In the genomic region with DNA sequence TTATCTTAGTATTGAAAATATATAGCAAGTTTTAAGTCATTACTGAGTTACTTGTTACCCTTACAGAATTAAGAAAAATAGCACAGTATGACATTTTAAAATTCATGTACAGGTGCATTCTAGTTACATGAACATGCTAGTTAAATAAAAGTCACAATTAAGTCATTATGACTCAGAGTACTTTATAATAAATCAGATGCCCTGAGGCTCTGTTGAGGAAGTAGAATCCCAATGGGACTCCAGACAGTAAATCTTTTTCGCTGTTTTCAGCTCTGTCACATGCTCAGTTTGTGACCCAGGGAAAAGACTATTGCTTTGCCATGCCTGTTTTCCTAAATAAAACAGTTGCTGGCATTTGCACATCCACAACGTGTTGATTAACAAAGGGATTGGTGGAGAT, we compare ENCODE assay signal across 1 cellular context.
TF ChIP-seq lines count a peak whose summit lies in the region.

No MANE protein-coding gene starts in this region.

TF ChIP-seq in liver, 16 proteins besides CTCF, POLR2A, EP300 and RAD21 (continued from another document):
- TF ChIP-seq, protein P1, sequence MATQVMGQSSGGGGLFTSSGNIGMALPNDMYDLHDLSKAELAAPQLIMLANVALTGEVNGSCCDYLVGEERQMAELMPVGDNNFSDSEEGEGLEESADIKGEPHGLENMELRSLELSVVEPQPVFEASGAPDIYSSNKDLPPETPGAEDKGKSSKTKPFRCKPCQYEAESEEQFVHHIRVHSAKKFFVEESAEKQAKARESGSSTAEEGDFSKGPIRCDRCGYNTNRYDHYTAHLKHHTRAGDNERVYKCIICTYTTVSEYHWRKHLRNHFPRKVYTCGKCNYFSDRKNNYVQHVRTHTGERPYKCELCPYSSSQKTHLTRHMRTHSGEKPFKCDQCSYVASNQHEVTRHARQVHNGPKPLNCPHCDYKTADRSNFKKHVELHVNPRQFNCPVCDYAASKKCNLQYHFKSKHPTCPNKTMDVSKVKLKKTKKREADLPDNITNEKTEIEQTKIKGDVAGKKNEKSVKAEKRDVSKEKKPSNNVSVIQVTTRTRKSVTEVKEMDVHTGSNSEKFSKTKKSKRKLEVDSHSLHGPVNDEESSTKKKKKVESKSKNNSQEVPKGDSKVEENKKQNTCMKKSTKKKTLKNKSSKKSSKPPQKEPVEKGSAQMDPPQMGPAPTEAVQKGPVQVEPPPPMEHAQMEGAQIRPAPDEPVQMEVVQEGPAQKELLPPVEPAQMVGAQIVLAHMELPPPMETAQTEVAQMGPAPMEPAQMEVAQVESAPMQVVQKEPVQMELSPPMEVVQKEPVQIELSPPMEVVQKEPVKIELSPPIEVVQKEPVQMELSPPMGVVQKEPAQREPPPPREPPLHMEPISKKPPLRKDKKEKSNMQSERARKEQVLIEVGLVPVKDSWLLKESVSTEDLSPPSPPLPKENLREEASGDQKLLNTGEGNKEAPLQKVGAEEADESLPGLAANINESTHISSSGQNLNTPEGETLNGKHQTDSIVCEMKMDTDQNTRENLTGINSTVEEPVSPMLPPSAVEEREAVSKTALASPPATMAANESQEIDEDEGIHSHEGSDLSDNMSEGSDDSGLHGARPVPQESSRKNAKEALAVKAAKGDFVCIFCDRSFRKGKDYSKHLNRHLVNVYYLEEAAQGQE (IDR thresholded peaks at IDR 0.05), result no peak
- TF ChIP-seq JUND (IDR thresholded peaks at IDR 0.05), result no peak
- TF ChIP-seq, protein P2, sequence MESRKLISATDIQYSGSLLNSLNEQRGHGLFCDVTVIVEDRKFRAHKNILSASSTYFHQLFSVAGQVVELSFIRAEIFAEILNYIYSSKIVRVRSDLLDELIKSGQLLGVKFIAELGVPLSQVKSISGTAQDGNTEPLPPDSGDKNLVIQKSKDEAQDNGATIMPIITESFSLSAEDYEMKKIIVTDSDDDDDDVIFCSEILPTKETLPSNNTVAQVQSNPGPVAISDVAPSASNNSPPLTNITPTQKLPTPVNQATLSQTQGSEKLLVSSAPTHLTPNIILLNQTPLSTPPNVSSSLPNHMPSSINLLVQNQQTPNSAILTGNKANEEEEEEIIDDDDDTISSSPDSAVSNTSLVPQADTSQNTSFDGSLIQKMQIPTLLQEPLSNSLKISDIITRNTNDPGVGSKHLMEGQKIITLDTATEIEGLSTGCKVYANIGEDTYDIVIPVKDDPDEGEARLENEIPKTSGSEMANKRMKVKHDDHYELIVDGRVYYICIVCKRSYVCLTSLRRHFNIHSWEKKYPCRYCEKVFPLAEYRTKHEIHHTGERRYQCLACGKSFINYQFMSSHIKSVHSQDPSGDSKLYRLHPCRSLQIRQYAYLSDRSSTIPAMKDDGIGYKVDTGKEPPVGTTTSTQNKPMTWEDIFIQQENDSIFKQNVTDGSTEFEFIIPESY (IDR thresholded peaks at IDR 0.05), result no peak
